19 cellular contexts compared by ENCODE assay signal in the genomic region with DNA sequence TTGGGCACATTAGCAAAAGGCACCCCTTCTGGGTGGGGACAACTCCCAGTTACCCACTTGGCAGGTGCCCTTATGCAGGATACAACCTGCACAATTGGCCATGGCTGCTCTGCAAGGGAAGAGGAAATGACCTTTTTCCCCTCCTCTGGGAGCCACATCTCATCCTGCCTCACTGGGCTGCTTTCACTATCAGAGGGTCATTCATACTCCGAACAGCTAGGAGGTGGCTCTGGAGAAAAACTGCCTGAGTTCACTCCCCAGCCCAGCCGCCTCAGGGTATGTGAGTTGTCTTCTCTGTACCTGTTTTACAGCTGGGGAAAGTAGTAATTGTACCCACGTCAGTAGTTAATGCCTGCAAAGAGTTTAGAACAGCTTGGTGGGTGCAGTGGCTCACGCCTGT. TPM values are rescaled to one million over a fixed set of nuclear protein-coding genes. Genes with fewer than 3 reads are reported as not detected.
A peak's percentile ranks its signal among the peaks of the same experiment; 100 is the strongest.
DNase-seq lines count a peak whose midpoint lies in the region; ATAC-seq, FAIRE-seq and TF ChIP-seq lines count a peak whose summit lies in the region.
"Had no signal": no experiment of that assay in that cellular context is flagged by ENCODE, and none has a peak within 500 bp of the region (broad histone marks: within the 10 kb centered on the region; RNA-seq: fewer than 3 reads in every experiment).

No MANE protein-coding gene starts in this region.

- H3K79me2 ChIP-seq in endothelial cell of umbilical vein (ENCODE audit: control insufficient read depth, insufficient read depth, low read length) = no peaks in the 10 kb centered on the region
- no peaks in the 10 kb centered on the region for H3K79me2 ChIP-seq in GM23248 (ENCODE audit: insufficient read depth)

- H3K9me3 ChIP-seq in endothelial cell of umbilical vein (replicated peaks; ENCODE audit: control insufficient read depth, insufficient read depth, low read length) (no peaks in the 10 kb centered on the region), spleen (no peaks in the 10 kb centered on the region), GM23248 (ENCODE audit: low read depth) (no peaks in the 10 kb centered on the region)
- H3K9me3 ChIP-seq: ascending aorta, upper lobe of right lung had no signal

- TF ChIP-seq POLR2A in endothelial cell of umbilical vein (IDR thresholded peaks at IDR 0.05; ENCODE audit: low read depth, low read length) (no peak), spleen (IDR thresholded peaks at IDR 0.05) (no peak)

- dilution Hi-C loops in endothelial cell of umbilical vein (cut with MboI; ENCODE audit: extremely low pct_ligation_motif_present, low sequenced_read_pairs) = no loop called here

- in situ Hi-C loops in GM23248 (cut with MboI) = no loop called here

- no peak overlapping the region for H3K9ac ChIP-seq in endothelial cell of umbilical vein (replicated peaks; ENCODE audit: extremely low read depth, insufficient read depth, low read length)
- no peak overlapping the region for H3K9ac ChIP-seq in GM23248

- no peak overlapping the region for H3K4me3 Mint-ChIP-seq in activated CD4-positive, alpha-beta memory T cell treated with anti-CD3 and anti-CD28 coated beads, Interleukin-2, amount 10 ng/mL, durations not matched to agents 7 days and 5 days
- no peak overlapping the region for H3K4me3 Mint-ChIP-seq in activated CD4-positive, alpha-beta memory T cell treated with anti-CD3 and anti-CD28 coated beads for 36 hours
- no peak overlapping the region for H3K4me3 Mint-ChIP-seq in natural killer cell
- H3K4me3 Mint-ChIP-seq: GM23338; stimulated activated naive B cell treated with anti-CD40 and anti-IgM and Interleukin-4, amounts not matched to agents 10 μg/mL and 1 μg/mL and 100 μg/mL, for 72 hours had no signal

- ATAC-seq in left lobe of liver = peak; percentile 26
- ATAC-seq in natural killer cell = no peak
- ATAC-seq in GM19455 (IDR thresholded peaks at IDR 0.05; ENCODE audit: unreplicated experiment) = no peak
- ATAC-seq: GM23338; stimulated activated naive B cell treated with anti-CD40 and anti-IgM and Interleukin-4, amounts not matched to agents 10 μg/mL and 1 μg/mL and 100 μg/mL, for 72 hours; upper lobe of right lung had no signal

- intact Hi-C loops in activated CD4-positive, alpha-beta memory T cell treated with anti-CD3 and anti-CD28 coated beads for 36 hours (cut with micrococcal nuclease) = no loop called here
- intact Hi-C loops in endothelial cell of umbilical vein (cut with micrococcal nuclease) = loop anchor here (10.0 kb wide), 1 partner anchor 214 kb away; no protein-coding TSS in a partner anchor
- intact Hi-C loops in spleen (cut with DNase I; ENCODE audit: low total_unique reads) = no loop called here
- intact Hi-C loops in natural killer cell (cut with micrococcal nuclease) = no loop called here

- no peaks in the 10 kb centered on the region for H3K9me2 ChIP-seq in GM23248 (ENCODE audit: insufficient read depth)

- POLR2A ChIA-PET in activated CD4-positive, alpha-beta memory T cell treated with anti-CD3 and anti-CD28 coated beads, Interleukin-2, amount 10 ng/mL, durations not matched to agents 7 days and 5 days (lab: Charles Lee) = interaction anchor here (0.8 to 3.4 kb wide), 2 partner anchors 22 to 290 kb away, joined by 3 to 11 read pairs; partner anchors contain the start of genes EIF3K, MAP4K1, MRPS12 and SARS2
- POLR2A ChIA-PET in activated CD4-positive, alpha-beta memory T cell treated with anti-CD3 and anti-CD28 coated beads for 36 hours (lab: Charles Lee) = no interaction called here
- POLR2A ChIA-PET in endothelial cell of umbilical vein (lab: Charles Lee) = interaction anchor here (0.6 kb wide), 1 partner anchor 1708 kb away, joined by 6 read pairs; the partner anchor contains the start of genes C19orf47 and PLD3

- H3K4me2 ChIP-seq in endothelial cell of umbilical vein (ENCODE audit: insufficient read depth, low read length) (no peak overlapping the region), GM23248 (ENCODE audit: unreplicated experiment) (no peak overlapping the region)
- H3K4me2 ChIP-seq: GM23338 had no signal

- H3K4me1 Mint-ChIP-seq in activated CD4-positive, alpha-beta memory T cell treated with anti-CD3 and anti-CD28 coated beads, Interleukin-2, amount 10 ng/mL, durations not matched to agents 7 days and 5 days = peaks cover 49% of the 10 kb centered on the region
- peaks cover 22% of the 10 kb centered on the region for H3K4me1 Mint-ChIP-seq in activated CD4-positive, alpha-beta memory T cell treated with anti-CD3 and anti-CD28 coated beads for 36 hours (ENCODE audit: low read depth)
- peaks cover 17 to 19% of the 10 kb centered on the region in 2 donors for H3K4me1 Mint-ChIP-seq in natural killer cell

- BruUV-seq in endothelial cell of umbilical vein (replicated peaks; lab: Mats Ljungman, UMichigan) = no TSS peak

- no peak overlapping the region for H2AFZ ChIP-seq in endothelial cell of umbilical vein (ENCODE audit: low read depth, low read length)
- no peak overlapping the region for H2AFZ ChIP-seq in GM23248
- H2AFZ ChIP-seq: GM23338 had no signal

- no peaks in the 10 kb centered on the region for H3K9me3 Mint-ChIP-seq in activated CD4-positive, alpha-beta memory T cell treated with anti-CD3 and anti-CD28 coated beads, Interleukin-2, amount 10 ng/mL, durations not matched to agents 7 days and 5 days
- no peaks in the 10 kb centered on the region for H3K9me3 Mint-ChIP-seq in activated CD4-positive, alpha-beta memory T cell treated with anti-CD3 and anti-CD28 coated beads for 36 hours
- H3K9me3 Mint-ChIP-seq in natural killer cell = no peaks in the 10 kb centered on the region
- H3K9me3 Mint-ChIP-seq: GM23338; stimulated activated naive B cell treated with anti-CD40 and anti-IgM and Interleukin-4, amounts not matched to agents 10 μg/mL and 1 μg/mL and 100 μg/mL, for 72 hours had no signal

- TF ChIP-seq CTCF in endothelial cell of umbilical vein (IDR thresholded peaks at IDR 0.05; ENCODE audit: extremely low read depth in 1 of 2, insufficient read depth in 1 of 2, low read depth in 1 of 2, low read length in 2 of 2) = no peak
- TF ChIP-seq CTCF in spleen (IDR thresholded peaks at IDR 0.05 in 8 of 11, conservative IDR thresholded peaks at IDR 0.05 in 3 of 11) = peak in 1 of 11 experiments; percentile 14
- no peak for TF ChIP-seq CTCF in natural killer cell (IDR thresholded peaks at IDR 0.05)

- whole genome bisulfite sequencing in spleen, 5 donors = 70 to 81% (median 79%) methylated on average over 4 of the region's 4 CpGs
- 82 to 84% methylated on average over 4 of the region's 4 CpGs for WGBS in GM23248 (ENCODE audit: low coverage in 1 of 2, low lambda C conversion rate in 2 of 2, missing lambda C conversion rate in 2 of 2), 2 experiments

- no peaks in the 10 kb centered on the region for H3K9me1 ChIP-seq in endothelial cell of umbilical vein (replicated peaks; ENCODE audit: control insufficient read depth, extremely low read depth, insufficient read depth, low read length)

- no peaks in the 10 kb centered on the region for H3K27me3 Mint-ChIP-seq in activated CD4-positive, alpha-beta memory T cell treated with anti-CD3 and anti-CD28 coated beads, Interleukin-2, amount 10 ng/mL, durations not matched to agents 7 days and 5 days
- no peaks in the 10 kb centered on the region for H3K27me3 Mint-ChIP-seq in activated CD4-positive, alpha-beta memory T cell treated with anti-CD3 and anti-CD28 coated beads for 36 hours
- H3K27me3 Mint-ChIP-seq in natural killer cell (ENCODE audit: low read depth in 2 of 2) = no peaks in the 10 kb centered on the region
- H3K27me3 Mint-ChIP-seq: stimulated activated naive B cell treated with anti-CD40 and anti-IgM and Interleukin-4, amounts not matched to agents 10 μg/mL and 1 μg/mL and 100 μg/mL, for 72 hours had no signal

- H3K4me1 ChIP-seq in endothelial cell of umbilical vein (ENCODE audit: control insufficient read depth, extremely low read depth, insufficient read depth, low read length) = peaks cover 5% of the 10 kb centered on the region
- peaks cover 11 to 54% (median 41%) of the 10 kb centered on the region in 6 donors for H3K4me1 ChIP-seq in spleen
- H3K4me1 ChIP-seq in GM23248 (ENCODE audit: insufficient read depth) = no peaks in the 10 kb centered on the region
- H3K4me1 ChIP-seq: ascending aorta, upper lobe of right lung had no signal

- FAIRE-seq in endothelial cell of umbilical vein (lab: Jason Lieb, UNC) = peak; percentile 76

- no peaks in the 10 kb centered on the region for H4K20me1 ChIP-seq in endothelial cell of umbilical vein (replicated peaks; ENCODE audit: control insufficient read depth, extremely low read depth, insufficient read depth, low read length)
- no peaks in the 10 kb centered on the region for H4K20me1 ChIP-seq in GM23248 (ENCODE audit: insufficient read depth)

- H3K27ac ChIP-seq in endothelial cell of umbilical vein (ENCODE audit: insufficient read depth, low read depth, low read length) = no peak overlapping the region
- peak overlapping the region in 6 of 8 donors; percentile 43 to 75 (median 48) for H3K27ac ChIP-seq in spleen
- H3K27ac ChIP-seq in GM23248 = no peak overlapping the region
- H3K27ac ChIP-seq: ascending aorta, upper lobe of right lung had no signal

- peaks cover 14% of the 10 kb centered on the region for H3K36me3 Mint-ChIP-seq in activated CD4-positive, alpha-beta memory T cell treated with anti-CD3 and anti-CD28 coated beads, Interleukin-2, amount 10 ng/mL, durations not matched to agents 7 days and 5 days (ENCODE audit: low read depth)
- peaks cover 4% of the 10 kb centered on the region for H3K36me3 Mint-ChIP-seq in activated CD4-positive, alpha-beta memory T cell treated with anti-CD3 and anti-CD28 coated beads for 36 hours
- no peaks in the 10 kb centered on the region for H3K36me3 Mint-ChIP-seq in natural killer cell

- DNase-seq in activated CD4-positive, alpha-beta memory T cell treated with anti-CD3 and anti-CD28 coated beads, Interleukin-2, amount 10 ng/mL, durations not matched to agents 7 days and 5 days = no peak
- no peak for DNase-seq in activated CD4-positive, alpha-beta memory T cell treated with anti-CD3 and anti-CD28 coated beads for 36 hours
- DNase-seq in endothelial cell of umbilical vein (ENCODE audit: low read depth, low spot score) (peak; percentile 30), left lobe of liver (ENCODE audit: low spot score) (no peak), spleen (no peak), GM23248 (no peak), natural killer cell (no peak)
- DNase-seq: activated CD8-positive, alpha-beta memory T cell treated with anti-CD3 and anti-CD28 coated beads, Interleukin-2, amount 50 U/mL, for 48 hours; activated gamma-delta T cell; C1 segment of cervical spinal cord; hippocampal formation; NCI-H1930; NCI-H510A; SIG-M5; stimulated activated naive B cell treated with anti-CD40 and anti-IgM and Interleukin-4, amounts not matched to agents 10 μg/mL and 1 μg/mL and 100 μg/mL, for 72 hours; upper lobe of right lung had no signal

- no peaks in the 10 kb centered on the region for H3F3A ChIP-seq in GM23248 (ENCODE audit: insufficient read depth)

- H3K36me3 ChIP-seq in endothelial cell of umbilical vein (ENCODE audit: control insufficient read depth in 2 of 2, extremely low read depth in 1 of 2, insufficient read depth in 2 of 2, low read length in 2 of 2) (peaks cover 4 to 5% of the 10 kb centered on the region in 2 experiments), spleen (peaks cover 0 to 41% (median 6%) of the 10 kb centered on the region in 6 donors), GM23248 (ENCODE audit: low read depth) (no peaks in the 10 kb centered on the region)

- CTCF ChIA-PET in activated CD4-positive, alpha-beta memory T cell treated with anti-CD3 and anti-CD28 coated beads, Interleukin-2, amount 10 ng/mL, durations not matched to agents 7 days and 5 days (lab: Charles Lee) = interaction anchor here (1.0 to 1.2 kb wide), 2 partner anchors 27 to 125 kb away, joined by 3 to 4 read pairs; no protein-coding TSS in a partner anchor
- CTCF ChIA-PET in activated CD4-positive, alpha-beta memory T cell treated with anti-CD3 and anti-CD28 coated beads for 36 hours (lab: Charles Lee) = interaction anchor here (0.9 to 1.1 kb wide), 2 partner anchors 16 to 46 kb away, joined by 3 read pairs; no protein-coding TSS in a partner anchor
- CTCF ChIA-PET in endothelial cell of umbilical vein (lab: Charles Lee) = no interaction called here

- H3K27me3 ChIP-seq in endothelial cell of umbilical vein (ENCODE audit: control insufficient read depth in 2 of 2, insufficient read depth in 2 of 2, low read length in 2 of 2) = no peaks in the 10 kb centered on the region
- H3K27me3 ChIP-seq in spleen (replicated peaks in 1 of 7) = no peaks in the 10 kb centered on the region
- no peaks in the 10 kb centered on the region for H3K27me3 ChIP-seq in GM23248 (replicated peaks; ENCODE audit: insufficient read depth)
- H3K27me3 ChIP-seq: ascending aorta, upper lobe of right lung had no signal

- no peak overlapping the region for H3K4me3 ChIP-seq in endothelial cell of umbilical vein (replicated peaks in 1 of 3; ENCODE audit: insufficient read depth in 1 of 3, low read depth in 1 of 3, low read length in 3 of 3)
- no peak overlapping the region for H3K4me3 ChIP-seq in spleen
- H3K4me3 ChIP-seq in GM23248 = no peak overlapping the region
- H3K4me3 ChIP-seq: ascending aorta, GM23338, upper lobe of right lung had no signal

- H3K27ac Mint-ChIP-seq in activated CD4-positive, alpha-beta memory T cell treated with anti-CD3 and anti-CD28 coated beads, Interleukin-2, amount 10 ng/mL, durations not matched to agents 7 days and 5 days = peak overlapping the region; percentile 62
- no peak overlapping the region for H3K27ac Mint-ChIP-seq in activated CD4-positive, alpha-beta memory T cell treated with anti-CD3 and anti-CD28 coated beads for 36 hours
- no peak overlapping the region for H3K27ac Mint-ChIP-seq in natural killer cell
- H3K27ac Mint-ChIP-seq: GM23338; stimulated activated naive B cell treated with anti-CD40 and anti-IgM and Interleukin-4, amounts not matched to agents 10 μg/mL and 1 μg/mL and 100 μg/mL, for 72 hours had no signal

RNA-seq across cellular contexts. Expression of gene ACTN4, which starts 7.1 kb away (rescaled TPM):
- total RNA-seq in activated CD4-positive, alpha-beta memory T cell treated with anti-CD3 and anti-CD28 coated beads, Interleukin-2, amount 10 ng/mL, durations not matched to agents 7 days and 5 days = 100 to 1,000 TPM; 532 to 534 TPM
- total RNA-seq in activated CD4-positive, alpha-beta memory T cell treated with anti-CD3 and anti-CD28 coated beads for 36 hours = 100 to 1,000 TPM; 267 to 270 TPM
- total RNA-seq in endothelial cell of umbilical vein = 693 and 748 TPM in 2 replicates
- 313 and 329 TPM in 2 replicates for polyA plus RNA-seq in endothelial cell of umbilical vein
- polyA plus RNA-seq in endothelial cell of umbilical vein (2011; cell fraction: cytosol; rRNA removed) = 293 and 306 TPM in 2 replicates
- 829 and 939 TPM in 2 replicates for polyA plus RNA-seq in endothelial cell of umbilical vein (2011; cell fraction: nucleus; rRNA removed)
- polyA plus RNA-seq in endothelial cell of umbilical vein (2012) = 615 and 712 TPM in 2 replicates
- polyA minus RNA-seq in endothelial cell of umbilical vein = 461 and 482 TPM in 2 replicates
- 78.8 TPM for polyA minus RNA-seq in endothelial cell of umbilical vein (2011; cell fraction: cytosol; rRNA and poly(A)+ RNA removed)
- polyA minus RNA-seq in endothelial cell of umbilical vein (2011; cell fraction: nucleus; rRNA and poly(A)+ RNA removed) = 238 and 273 TPM in 2 replicates
- total RNA-seq in left lobe of liver = 156 TPM
- 100 to 1,000 TPM; 360 to 621 (median 487) TPM for total RNA-seq in spleen
- polyA plus RNA-seq in spleen = 100 to 1,000 TPM in 1 of 3 donors, 10 to 100 TPM in 2; 39.3 to 185 (median 51.2) TPM
- total RNA-seq in GM23248 (2014; rRNA removed; shearing (Covaris generic)) = 467 and 477 TPM in 2 replicates
- 84.6 and 85.7 TPM in 2 replicates for polyA plus RNA-seq in GM23248 (2016; fragmentation: Nextera tagmentation; extraction: Ambion mirVana)
- total RNA-seq in natural killer cell = 100 to 1,000 TPM; 443 to 595 (median 541) TPM

RNA-seq across cellular contexts. Expression of gene EIF3K, which starts 21.4 kb away (rescaled TPM):
- 100 to 1,000 TPM; 297 TPM for total RNA-seq in activated CD4-positive, alpha-beta memory T cell treated with anti-CD3 and anti-CD28 coated beads, Interleukin-2, amount 10 ng/mL, durations not matched to agents 7 days and 5 days
- total RNA-seq in activated CD4-positive, alpha-beta memory T cell treated with anti-CD3 and anti-CD28 coated beads for 36 hours = 100 to 1,000 TPM; 273 to 287 TPM
- total RNA-seq in endothelial cell of umbilical vein (267 and 277 TPM in 2 replicates), left lobe of liver (106 TPM), spleen (100 to 1,000 TPM; 232 to 538 (median 244) TPM), natural killer cell (100 to 1,000 TPM; 232 to 262 (median 238) TPM)
- polyA plus RNA-seq in endothelial cell of umbilical vein (584 and 644 TPM in 2 replicates), spleen (100 to 1,000 TPM; 276 to 365 (median 328) TPM), GM23248 (2016; fragmentation: Nextera tagmentation; extraction: Ambion mirVana) (143 and 151 TPM in 2 replicates)
- polyA plus RNA-seq in endothelial cell of umbilical vein (2011; cell fraction: cytosol; rRNA removed) = 562 and 679 TPM in 2 replicates
- polyA plus RNA-seq in endothelial cell of umbilical vein (2011; cell fraction: nucleus; rRNA removed) = 241 and 343 TPM in 2 replicates
- 437 and 456 TPM in 2 replicates for polyA plus RNA-seq in endothelial cell of umbilical vein (2012)
- polyA minus RNA-seq in endothelial cell of umbilical vein = 239 and 248 TPM in 2 replicates
- 160 TPM for polyA minus RNA-seq in endothelial cell of umbilical vein (2011; cell fraction: cytosol; rRNA and poly(A)+ RNA removed)
- 54.6 and 56.7 TPM in 2 replicates for polyA minus RNA-seq in endothelial cell of umbilical vein (2011; cell fraction: nucleus; rRNA and poly(A)+ RNA removed)
- 270 and 295 TPM in 2 replicates for total RNA-seq in GM23248 (2014; rRNA removed; shearing (Covaris generic))

RNA-seq across cellular contexts. Expression of gene MAP4K1, which starts 22.6 kb away (rescaled TPM):
- 100 to 1,000 TPM; 374 to 383 TPM for total RNA-seq in activated CD4-positive, alpha-beta memory T cell treated with anti-CD3 and anti-CD28 coated beads, Interleukin-2, amount 10 ng/mL, durations not matched to agents 7 days and 5 days
- total RNA-seq in activated CD4-positive, alpha-beta memory T cell treated with anti-CD3 and anti-CD28 coated beads for 36 hours = 100 to 1,000 TPM; 205 TPM
- total RNA-seq in endothelial cell of umbilical vein (1.2 and 1.6 TPM in 2 replicates), left lobe of liver (3.5 TPM), spleen (100 to 1,000 TPM in 4 of 7 donors, 10 to 100 TPM in 3; 58.2 to 163 (median 122) TPM), natural killer cell (100 to 1,000 TPM; 162 to 201 (median 163) TPM)
- polyA plus RNA-seq in endothelial cell of umbilical vein (0.12 and 0.14 TPM in 2 replicates), spleen (100 to 1,000 TPM in 2 of 3 donors, 10 to 100 TPM in 1; 81.3 to 161 (median 153) TPM), GM23248 (2016; fragmentation: Nextera tagmentation; extraction: Ambion mirVana) (0.63 and 1.0 TPM in 2 replicates)
- polyA plus RNA-seq in endothelial cell of umbilical vein (2011; cell fraction: cytosol; rRNA removed) = 0.08 and 0.23 TPM in 2 replicates
- polyA plus RNA-seq in endothelial cell of umbilical vein (2011; cell fraction: nucleus; rRNA removed) = 1.2 and 1.4 TPM in 2 replicates
- 0.09 TPM in 1 of 2 replicates, not detected in the other for polyA plus RNA-seq in endothelial cell of umbilical vein (2012)
- polyA minus RNA-seq in endothelial cell of umbilical vein = not detected in 2 replicates
- not detected for polyA minus RNA-seq in endothelial cell of umbilical vein (2011; cell fraction: cytosol; rRNA and poly(A)+ RNA removed)
- polyA minus RNA-seq in endothelial cell of umbilical vein (2011; cell fraction: nucleus; rRNA and poly(A)+ RNA removed) = not detected in 2 replicates
- total RNA-seq in GM23248 (2014; rRNA removed; shearing (Covaris generic)) = not detected in 2 replicates

Comparison
In these comparisons a context has a peak if more than half of its experiments do, and no peak if none do; other contexts are left out.
1. H3K27ac ChIP-seq: peak in spleen (6 of 8); none in endothelial cell of umbilical vein (single experiment) and GM23248 (single experiment).
2. RNA of gene MAP4K1, which starts 22.6 kb away (total RNA-seq): 374 to 383 TPM in activated CD4-positive, alpha-beta memory T cell treated with anti-CD3 and anti-CD28 coated beads, Interleukin-2, amount 10 ng/mL, durations not matched to agents 7 days and 5 days, 205 TPM in activated CD4-positive, alpha-beta memory T cell treated with anti-CD3 and anti-CD28 coated beads for 36 hours, 162 to 201 TPM in natural killer cell and 58.2 to 163 TPM in spleen; 3.5 TPM in left lobe of liver (single experiment), 1.2 to 1.6 TPM in endothelial cell of umbilical vein and not detected in GM23248; every median in the first group is over 10 times any median in the second.